In the genomic region with DNA sequence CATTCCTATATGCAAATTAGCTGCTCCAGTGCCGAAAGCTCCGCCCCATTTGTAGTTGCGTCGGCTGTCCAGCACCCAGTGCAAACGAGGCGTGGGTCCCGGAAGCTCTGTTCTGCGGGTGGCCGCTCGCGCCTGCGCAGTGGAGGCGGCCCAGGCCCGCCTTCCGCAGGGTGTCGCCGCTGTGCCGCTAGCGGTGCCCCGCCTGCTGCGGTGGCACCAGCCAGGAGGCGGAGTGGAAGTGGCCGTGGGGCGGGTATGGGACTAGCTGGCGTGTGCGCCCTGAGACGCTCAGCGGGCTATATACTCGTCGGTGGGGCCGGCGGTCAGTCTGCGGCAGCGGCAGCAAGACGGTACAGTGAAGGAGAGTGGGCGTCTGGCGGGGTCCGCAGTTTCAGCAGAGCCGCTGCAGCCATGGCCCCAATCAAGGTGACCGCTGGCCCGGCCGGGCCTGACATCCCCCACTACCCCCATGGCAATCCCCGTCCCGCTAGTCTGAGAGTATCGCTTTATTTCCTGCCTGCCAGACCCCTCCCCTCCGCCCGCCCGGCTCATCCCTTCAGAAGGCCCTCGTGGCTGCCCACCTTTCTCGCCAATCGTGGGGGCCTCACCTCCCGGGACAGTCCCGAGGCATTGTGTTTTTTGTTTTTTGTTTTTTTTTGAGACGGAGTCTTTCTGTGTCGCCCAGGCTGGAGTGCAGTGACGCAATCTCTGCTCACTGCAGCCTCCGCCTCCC, we compare ENCODE assay signal across 1 cellular context.
TF ChIP-seq lines count a peak whose summit lies in the region.

Gene PRDX5, plus strand, starts transcription at position 161 of the 733 bp plus-strand sequence. Its CDS starts 95 bp downstream, at position 256.

TF ChIP-seq in HepG2, 621 proteins besides CTCF, POLR2A, EP300 and RAD21 (continued from another document and continues in another):
- TF ChIP-seq, protein P1, sequence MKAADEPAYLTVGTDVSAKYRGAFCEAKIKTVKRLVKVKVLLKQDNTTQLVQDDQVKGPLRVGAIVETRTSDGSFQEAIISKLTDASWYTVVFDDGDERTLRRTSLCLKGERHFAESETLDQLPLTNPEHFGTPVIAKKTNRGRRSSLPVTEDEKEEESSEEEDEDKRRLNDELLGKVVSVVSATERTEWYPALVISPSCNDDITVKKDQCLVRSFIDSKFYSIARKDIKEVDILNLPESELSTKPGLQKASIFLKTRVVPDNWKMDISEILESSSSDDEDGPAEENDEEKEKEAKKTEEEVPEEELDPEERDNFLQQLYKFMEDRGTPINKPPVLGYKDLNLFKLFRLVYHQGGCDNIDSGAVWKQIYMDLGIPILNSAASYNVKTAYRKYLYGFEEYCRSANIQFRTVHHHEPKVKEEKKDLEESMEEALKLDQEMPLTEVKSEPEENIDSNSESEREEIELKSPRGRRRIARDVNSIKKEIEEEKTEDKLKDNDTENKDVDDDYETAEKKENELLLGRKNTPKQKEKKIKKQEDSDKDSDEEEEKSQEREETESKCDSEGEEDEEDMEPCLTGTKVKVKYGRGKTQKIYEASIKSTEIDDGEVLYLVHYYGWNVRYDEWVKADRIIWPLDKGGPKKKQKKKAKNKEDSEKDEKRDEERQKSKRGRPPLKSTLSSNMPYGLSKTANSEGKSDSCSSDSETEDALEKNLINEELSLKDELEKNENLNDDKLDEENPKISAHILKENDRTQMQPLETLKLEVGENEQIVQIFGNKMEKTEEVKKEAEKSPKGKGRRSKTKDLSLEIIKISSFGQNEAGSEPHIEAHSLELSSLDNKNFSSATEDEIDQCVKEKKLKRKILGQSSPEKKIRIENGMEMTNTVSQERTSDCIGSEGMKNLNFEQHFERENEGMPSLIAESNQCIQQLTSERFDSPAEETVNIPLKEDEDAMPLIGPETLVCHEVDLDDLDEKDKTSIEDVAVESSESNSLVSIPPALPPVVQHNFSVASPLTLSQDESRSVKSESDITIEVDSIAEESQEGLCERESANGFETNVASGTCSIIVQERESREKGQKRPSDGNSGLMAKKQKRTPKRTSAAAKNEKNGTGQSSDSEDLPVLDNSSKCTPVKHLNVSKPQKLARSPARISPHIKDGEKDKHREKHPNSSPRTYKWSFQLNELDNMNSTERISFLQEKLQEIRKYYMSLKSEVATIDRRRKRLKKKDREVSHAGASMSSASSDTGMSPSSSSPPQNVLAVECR (CRISPR knock-in tag; IDR thresholded peaks at IDR 0.05; ENCODE audit: borderline replicate concordance), result peak; percentile 70
- peak; percentile 69 for TF ChIP-seq TAF1 (CRISPR knock-in tag; IDR thresholded peaks at IDR 0.05)
- no peak for TF ChIP-seq KLF9 (CRISPR knock-in tag; IDR thresholded peaks at IDR 0.05; ENCODE audit: low read depth)
- TF ChIP-seq ETV5 (CRISPR knock-in tag; IDR thresholded peaks at IDR 0.05; ENCODE audit: borderline replicate concordance), result peak; percentile 34
- TF ChIP-seq, protein P2, sequence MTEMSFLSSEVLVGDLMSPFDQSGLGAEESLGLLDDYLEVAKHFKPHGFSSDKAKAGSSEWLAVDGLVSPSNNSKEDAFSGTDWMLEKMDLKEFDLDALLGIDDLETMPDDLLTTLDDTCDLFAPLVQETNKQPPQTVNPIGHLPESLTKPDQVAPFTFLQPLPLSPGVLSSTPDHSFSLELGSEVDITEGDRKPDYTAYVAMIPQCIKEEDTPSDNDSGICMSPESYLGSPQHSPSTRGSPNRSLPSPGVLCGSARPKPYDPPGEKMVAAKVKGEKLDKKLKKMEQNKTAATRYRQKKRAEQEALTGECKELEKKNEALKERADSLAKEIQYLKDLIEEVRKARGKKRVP (CRISPR knock-in tag; IDR thresholded peaks at IDR 0.05), result peak in 1 of 2 experiments; percentile 51; a peak in 2 of 4 replicates
- TF ChIP-seq THAP9 (CRISPR knock-in tag; IDR thresholded peaks at IDR 0.05; ENCODE audit: borderline replicate concordance), result no peak; the same call in 1 of the 2 replicates
- TF ChIP-seq ZNF431 (CRISPR knock-in tag; IDR thresholded peaks at IDR 0.05; ENCODE audit: borderline replicate concordance, low read depth), result 0 out of 2 replicates have a peak, but pooled peaks have one; percentile 52
- 0 out of 2 replicates have a peak, but pooled peaks have one; percentile 32 for TF ChIP-seq ELF3 (CRISPR knock-in tag; IDR thresholded peaks at IDR 0.05)
- 0 out of 2 replicates have a peak, but pooled peaks have one; percentile 40 for TF ChIP-seq ZNF770 (CRISPR knock-in tag; IDR thresholded peaks at IDR 0.05)
- no peak for TF ChIP-seq TEAD3 (CRISPR knock-in tag; optimal IDR thresholded peaks at IDR 0.05; ENCODE audit: borderline replicate concordance)
- TF ChIP-seq HOXA5 (CRISPR knock-in tag; IDR thresholded peaks at IDR 0.05), result peak; percentile 77
- TF ChIP-seq ISL2 (CRISPR knock-in tag; IDR thresholded peaks at IDR 0.05), result peak; percentile 60
- TF ChIP-seq, protein P3, sequence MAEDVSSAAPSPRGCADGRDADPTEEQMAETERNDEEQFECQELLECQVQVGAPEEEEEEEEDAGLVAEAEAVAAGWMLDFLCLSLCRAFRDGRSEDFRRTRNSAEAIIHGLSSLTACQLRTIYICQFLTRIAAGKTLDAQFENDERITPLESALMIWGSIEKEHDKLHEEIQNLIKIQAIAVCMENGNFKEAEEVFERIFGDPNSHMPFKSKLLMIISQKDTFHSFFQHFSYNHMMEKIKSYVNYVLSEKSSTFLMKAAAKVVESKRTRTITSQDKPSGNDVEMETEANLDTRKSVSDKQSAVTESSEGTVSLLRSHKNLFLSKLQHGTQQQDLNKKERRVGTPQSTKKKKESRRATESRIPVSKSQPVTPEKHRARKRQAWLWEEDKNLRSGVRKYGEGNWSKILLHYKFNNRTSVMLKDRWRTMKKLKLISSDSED (CRISPR knock-in tag; IDR thresholded peaks at IDR 0.05), result no peak
- no peak for TF ChIP-seq SOX6 (IDR thresholded peaks at IDR 0.05)
- no peak; the same call in 1 of the 2 replicates for TF ChIP-seq SOX6 (CRISPR knock-in tag; IDR thresholded peaks at IDR 0.05)
- peak; percentile 28; the same call in 1 of the 2 replicates for TF ChIP-seq NCOA1 (CRISPR knock-in tag; IDR thresholded peaks at IDR 0.05)
- TF ChIP-seq ZNF564 (CRISPR knock-in tag; IDR thresholded peaks at IDR 0.05), result peak; percentile 44; the same call in 1 of the 2 replicates
- TF ChIP-seq ZNF768 (CRISPR knock-in tag; IDR thresholded peaks at IDR 0.05), result peak; percentile 61; the same call in 1 of the 2 replicates
- TF ChIP-seq, protein P4, sequence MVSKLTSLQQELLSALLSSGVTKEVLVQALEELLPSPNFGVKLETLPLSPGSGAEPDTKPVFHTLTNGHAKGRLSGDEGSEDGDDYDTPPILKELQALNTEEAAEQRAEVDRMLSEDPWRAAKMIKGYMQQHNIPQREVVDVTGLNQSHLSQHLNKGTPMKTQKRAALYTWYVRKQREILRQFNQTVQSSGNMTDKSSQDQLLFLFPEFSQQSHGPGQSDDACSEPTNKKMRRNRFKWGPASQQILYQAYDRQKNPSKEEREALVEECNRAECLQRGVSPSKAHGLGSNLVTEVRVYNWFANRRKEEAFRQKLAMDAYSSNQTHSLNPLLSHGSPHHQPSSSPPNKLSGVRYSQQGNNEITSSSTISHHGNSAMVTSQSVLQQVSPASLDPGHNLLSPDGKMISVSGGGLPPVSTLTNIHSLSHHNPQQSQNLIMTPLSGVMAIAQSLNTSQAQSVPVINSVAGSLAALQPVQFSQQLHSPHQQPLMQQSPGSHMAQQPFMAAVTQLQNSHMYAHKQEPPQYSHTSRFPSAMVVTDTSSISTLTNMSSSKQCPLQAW (CRISPR knock-in tag; IDR thresholded peaks at IDR 0.05), result no peak
- no peak for TF ChIP-seq NFIB (CRISPR knock-in tag; IDR thresholded peaks at IDR 0.05; ENCODE audit: borderline replicate concordance)
- 0 out of 2 replicates have a peak, but pooled peaks have one; percentile 27 for TF ChIP-seq FOXO1 (CRISPR knock-in tag; IDR thresholded peaks at IDR 0.05)
- TF ChIP-seq ZNF839 (CRISPR knock-in tag; IDR thresholded peaks at IDR 0.05; ENCODE audit: borderline replicate concordance), result no peak
- 0 out of 2 replicates have a peak, but pooled peaks have one; percentile 75 for TF ChIP-seq ZNF746 (CRISPR knock-in tag; IDR thresholded peaks at IDR 0.05)
- TF ChIP-seq ZNF547 (CRISPR knock-in tag; IDR thresholded peaks at IDR 0.05), result peak; percentile 72
- peak; percentile 88; the same call in 1 of the 2 replicates for TF ChIP-seq ZNF34 (CRISPR knock-in tag; IDR thresholded peaks at IDR 0.05; ENCODE audit: borderline replicate concordance)
- peak; percentile 31; the same call in 1 of the 2 replicates for TF ChIP-seq ZNF749 (CRISPR knock-in tag; IDR thresholded peaks at IDR 0.05; ENCODE audit: borderline replicate concordance)
- TF ChIP-seq ZMYM4 (CRISPR knock-in tag; IDR thresholded peaks at IDR 0.05), result peak; percentile 6; the same call in 1 of the 2 replicates
- no peak for TF ChIP-seq ZNF207 (IDR thresholded peaks at IDR 0.05; ENCODE audit: borderline replicate concordance)
- 0 out of 2 replicates have a peak, but pooled peaks have one; percentile 32 for TF ChIP-seq SIX4 (CRISPR knock-in tag; IDR thresholded peaks at IDR 0.05)
- TF ChIP-seq ZNF12 (CRISPR knock-in tag; IDR thresholded peaks at IDR 0.05), result peak; percentile 49; the same call in 1 of the 2 replicates
- TF ChIP-seq ZNF83 (CRISPR knock-in tag; IDR thresholded peaks at IDR 0.05; ENCODE audit: borderline replicate concordance), result no peak
- 0 out of 2 replicates have a peak, but pooled peaks have one; percentile 31 for TF ChIP-seq ZBTB10 (CRISPR knock-in tag; IDR thresholded peaks at IDR 0.05; ENCODE audit: borderline replicate concordance)
- TF ChIP-seq, protein P5, sequence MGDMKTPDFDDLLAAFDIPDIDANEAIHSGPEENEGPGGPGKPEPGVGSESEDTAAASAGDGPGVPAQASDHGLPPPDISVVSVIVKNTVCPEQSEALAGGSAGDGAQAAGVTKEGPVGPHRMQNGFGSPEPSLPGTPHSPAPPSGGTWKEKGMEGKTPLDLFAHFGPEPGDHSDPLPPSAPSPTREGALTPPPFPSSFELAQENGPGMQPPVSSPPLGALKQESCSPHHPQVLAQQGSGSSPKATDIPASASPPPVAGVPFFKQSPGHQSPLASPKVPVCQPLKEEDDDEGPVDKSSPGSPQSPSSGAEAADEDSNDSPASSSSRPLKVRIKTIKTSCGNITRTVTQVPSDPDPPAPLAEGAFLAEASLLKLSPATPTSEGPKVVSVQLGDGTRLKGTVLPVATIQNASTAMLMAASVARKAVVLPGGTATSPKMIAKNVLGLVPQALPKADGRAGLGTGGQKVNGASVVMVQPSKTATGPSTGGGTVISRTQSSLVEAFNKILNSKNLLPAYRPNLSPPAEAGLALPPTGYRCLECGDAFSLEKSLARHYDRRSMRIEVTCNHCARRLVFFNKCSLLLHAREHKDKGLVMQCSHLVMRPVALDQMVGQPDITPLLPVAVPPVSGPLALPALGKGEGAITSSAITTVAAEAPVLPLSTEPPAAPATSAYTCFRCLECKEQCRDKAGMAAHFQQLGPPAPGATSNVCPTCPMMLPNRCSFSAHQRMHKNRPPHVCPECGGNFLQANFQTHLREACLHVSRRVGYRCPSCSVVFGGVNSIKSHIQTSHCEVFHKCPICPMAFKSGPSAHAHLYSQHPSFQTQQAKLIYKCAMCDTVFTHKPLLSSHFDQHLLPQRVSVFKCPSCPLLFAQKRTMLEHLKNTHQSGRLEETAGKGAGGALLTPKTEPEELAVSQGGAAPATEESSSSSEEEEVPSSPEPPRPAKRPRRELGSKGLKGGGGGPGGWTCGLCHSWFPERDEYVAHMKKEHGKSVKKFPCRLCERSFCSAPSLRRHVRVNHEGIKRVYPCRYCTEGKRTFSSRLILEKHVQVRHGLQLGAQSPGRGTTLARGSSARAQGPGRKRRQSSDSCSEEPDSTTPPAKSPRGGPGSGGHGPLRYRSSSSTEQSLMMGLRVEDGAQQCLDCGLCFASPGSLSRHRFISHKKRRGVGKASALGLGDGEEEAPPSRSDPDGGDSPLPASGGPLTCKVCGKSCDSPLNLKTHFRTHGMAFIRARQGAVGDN (CRISPR knock-in tag; IDR thresholded peaks at IDR 0.05), result peak; percentile 78
